Comparison of ENCODE assay signal across 8 cellular contexts in the genomic region with DNA sequence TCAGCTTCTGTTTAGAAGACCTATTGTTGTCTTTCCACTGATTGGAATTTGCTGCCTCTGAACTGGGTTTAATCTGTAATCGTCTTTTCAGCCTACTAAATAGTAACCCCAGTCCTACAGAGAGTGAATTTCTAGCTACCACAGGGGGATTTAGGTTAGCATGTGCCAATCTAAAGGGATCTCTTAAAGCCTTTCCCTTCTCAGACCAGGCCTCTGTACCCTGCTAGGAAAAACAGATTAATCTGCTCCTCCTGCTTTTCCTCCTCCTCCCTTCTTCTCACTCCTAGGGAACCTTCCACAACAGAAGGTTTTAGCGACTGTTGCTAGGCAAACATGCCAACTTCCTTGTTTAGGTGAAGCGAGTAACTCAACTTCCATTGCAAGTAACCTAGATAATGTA. TPM values are rescaled to one million over a fixed set of nuclear protein-coding genes. Genes with fewer than 3 reads are reported as not detected.
DNase-seq lines count a peak whose midpoint lies in the region; ATAC-seq and TF ChIP-seq lines count a peak whose summit lies in the region.

No MANE protein-coding gene starts in this region.

- no peaks in the 10 kb centered on the region for H3K36me3 Mint-ChIP-seq in neural crest cell (ENCODE audit: low read depth)

- no peaks in the 10 kb centered on the region for H3K9me3 Mint-ChIP-seq in neural crest cell

- CTCF ChIA-PET in HCT116 (lab: Charles Lee): no interaction called here

- H3K27ac ChIP-seq in ACC112 (ENCODE audit: low read depth, low read length) (no peak overlapping the region; the same call in 1 of the 2 replicates), HCT116 (ENCODE audit: low read depth, low read length) (no peak overlapping the region), epithelial cell of prostate (peak overlapping the region; percentile 59)

- H3K9me3 ChIP-seq in HCT116 (ENCODE audit: control insufficient read depth in 1 of 2, insufficient read depth in 1 of 2, low read depth in 1 of 2, low read length in 2 of 2): no peaks in the 10 kb centered on the region

- H2AFZ ChIP-seq in ACC112 (ENCODE audit: low read length, unreplicated experiment) (peak overlapping the region; percentile 60), HCT116 (ENCODE audit: low read depth, low read length, poor library complexity, severe bottlenecking) (peak overlapping the region; percentile 37)

- H3K4me1 ChIP-seq in ACC112 (ENCODE audit: control insufficient read depth, insufficient read depth, low read length, unreplicated experiment) (peaks cover 25% of the 10 kb centered on the region), HCT116 (ENCODE audit: control insufficient read depth in 1 of 2, insufficient read depth in 2 of 2, low read length in 2 of 2) (peaks cover 17 to 27% of the 10 kb centered on the region in 2 experiments)

- H4K20me1 ChIP-seq in HCT116 (ENCODE audit: insufficient read depth): peaks cover 6% of the 10 kb centered on the region; the same call in 1 of the 2 replicates

- intact Hi-C loops in HCT116 (cut with micrococcal nuclease): no loop called here

- peaks cover 37% of the 10 kb centered on the region for H3K79me2 ChIP-seq in ACC112 (ENCODE audit: control insufficient read depth, insufficient read depth, low read length, unreplicated experiment)
- peaks cover 38% of the 10 kb centered on the region for H3K79me2 ChIP-seq in HCT116 (ENCODE audit: insufficient read depth, low read length)

- H3K4me2 ChIP-seq in HCT116 (ENCODE audit: low read length): peak overlapping the region; percentile 82

- DNase-seq in HCT116 (ENCODE audit: low read depth, low spot score) (peak; percentile 50), epithelial cell of prostate (ENCODE audit: low read depth, low spot score) (peak; percentile 39), neural crest cell (ENCODE audit: low read depth, low spot score) (no peak)
- no peak for DNase-seq in NK-92 treated with Interleukin-12 subunit alpha and Interleukin-12 subunit beta, amount 100 ng/mL, for 24 hours (lab: John Stamatoyannopoulos, UW)
- no peak for DNase-seq in stimulated activated CD4-positive, alpha-beta T cell treated with anti-CD3 and anti-CD28 coated beads, Interleukin-1b, Interleukin-23, amount 100 ng/mL, for 48 hours

- peaks cover 42% of the 10 kb centered on the region for H3K4me1 Mint-ChIP-seq in neural crest cell

- ATAC-seq in HCT116: no peak
- peak; percentile 38 for ATAC-seq in SK-N-SH treated with all-trans-retinoic acid at 6 μM for 48 hours
- ATAC-seq in HG02840 (IDR thresholded peaks at IDR 0.05; ENCODE audit: low FRiP score, unreplicated experiment): no peak

- TF ChIP-seq CTCF in HCT116 (IDR thresholded peaks at IDR 0.05 in 2 of 3, conservative IDR thresholded peaks at IDR 0.05 in 1 of 3; ENCODE audit: borderline replicate concordance in 1 of 3, insufficient read depth in 1 of 3, low read depth in 2 of 3, low read length in 2 of 3) (no peak), neural crest cell (conservative IDR thresholded peaks at IDR 0.05) (no peak)

- H3K4me3 Mint-ChIP-seq in neural crest cell: peak overlapping the region; percentile 98

- no peak for TF ChIP-seq RAD21 in HCT116 (IDR thresholded peaks at IDR 0.05; ENCODE audit: low read depth)

- H3K27me3 Mint-ChIP-seq in neural crest cell (ENCODE audit: low read depth): no peaks in the 10 kb centered on the region

- POLR2A ChIA-PET in HCT116 (lab: Charles Lee): no interaction called here

- RAD21 ChIA-PET in HCT116 (lab: Charles Lee; ENCODE audit: low non-redundant PET in 1 of 2, low total read pairs in 2 of 2, uncharacterized antibody in 2 of 2, unreplicated experiment in 2 of 2): no interaction called here

- no peaks in the 10 kb centered on the region for H3K27me3 ChIP-seq in ACC112 (ENCODE audit: insufficient read depth, low read length)
- no peaks in the 10 kb centered on the region for H3K27me3 ChIP-seq in HCT116 (ENCODE audit: insufficient read depth, low read length)

- H3K36me3 ChIP-seq in ACC112 (ENCODE audit: insufficient read depth, low read length): no peaks in the 10 kb centered on the region
- H3K36me3 ChIP-seq in HCT116 (ENCODE audit: control insufficient read depth in 1 of 2, insufficient read depth in 2 of 2, low read length in 2 of 2): no peaks in the 10 kb centered on the region

- H3K4me3 ChIP-seq in ACC112 (ENCODE audit: low read depth, low read length) (no peak overlapping the region; the same call in 1 of the 2 replicates), HCT116 (replicated peaks in 1 of 2; ENCODE audit: low read depth in 1 of 2, low read length in 2 of 2) (no peak overlapping the region)

- BruUV-seq in HCT116 (replicated peaks; lab: Mats Ljungman, UMichigan): no TSS peak

- peak overlapping the region; percentile 91 for H3K9ac ChIP-seq in HCT116 (ENCODE audit: low read length)

- no peak overlapping the region for H3K27ac Mint-ChIP-seq in neural crest cell (ENCODE audit: unreplicated experiment)

- no peak for TF ChIP-seq POLR2A in HCT116 (IDR thresholded peaks at IDR 0.05; ENCODE audit: borderline replicate concordance, extremely low read depth, insufficient read depth, insufficient read length)

- H3K9me2 ChIP-seq in HCT116 (ENCODE audit: insufficient read depth): no peaks in the 10 kb centered on the region

TF ChIP-seq in HCT116, 20 proteins besides CTCF, POLR2A, EP300 and RAD21 (continues in another document):
- TF ChIP-seq EZH2phosphoT487 (IDR thresholded peaks at IDR 0.05; ENCODE audit: borderline replicate concordance) (no peak), EZH2 (IDR thresholded peaks at IDR 0.05) (no peak), SRF (IDR thresholded peaks at IDR 0.05; ENCODE audit: low read depth) (no peak), SP1 (IDR thresholded peaks at IDR 0.05; ENCODE audit: low read depth) (no peak), ZFX (IDR thresholded peaks at IDR 0.05) (no peak), CEBPB (IDR thresholded peaks at IDR 0.05; ENCODE audit: low read depth) (no peak), SIN3A (IDR thresholded peaks at IDR 0.05; ENCODE audit: low read depth) (no peak), POLR2AphosphoS5 (IDR thresholded peaks at IDR 0.05; ENCODE audit: low read depth, low read length) (no peak), FOSL1 (IDR thresholded peaks at IDR 0.05; ENCODE audit: low read depth) (no peak)
- TF ChIP-seq, protein P1, sequence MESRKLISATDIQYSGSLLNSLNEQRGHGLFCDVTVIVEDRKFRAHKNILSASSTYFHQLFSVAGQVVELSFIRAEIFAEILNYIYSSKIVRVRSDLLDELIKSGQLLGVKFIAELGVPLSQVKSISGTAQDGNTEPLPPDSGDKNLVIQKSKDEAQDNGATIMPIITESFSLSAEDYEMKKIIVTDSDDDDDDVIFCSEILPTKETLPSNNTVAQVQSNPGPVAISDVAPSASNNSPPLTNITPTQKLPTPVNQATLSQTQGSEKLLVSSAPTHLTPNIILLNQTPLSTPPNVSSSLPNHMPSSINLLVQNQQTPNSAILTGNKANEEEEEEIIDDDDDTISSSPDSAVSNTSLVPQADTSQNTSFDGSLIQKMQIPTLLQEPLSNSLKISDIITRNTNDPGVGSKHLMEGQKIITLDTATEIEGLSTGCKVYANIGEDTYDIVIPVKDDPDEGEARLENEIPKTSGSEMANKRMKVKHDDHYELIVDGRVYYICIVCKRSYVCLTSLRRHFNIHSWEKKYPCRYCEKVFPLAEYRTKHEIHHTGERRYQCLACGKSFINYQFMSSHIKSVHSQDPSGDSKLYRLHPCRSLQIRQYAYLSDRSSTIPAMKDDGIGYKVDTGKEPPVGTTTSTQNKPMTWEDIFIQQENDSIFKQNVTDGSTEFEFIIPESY (IDR thresholded peaks at IDR 0.05; ENCODE audit: extremely low read depth, insufficient replicate concordance, low read length): no peak
- TF ChIP-seq, protein P2, sequence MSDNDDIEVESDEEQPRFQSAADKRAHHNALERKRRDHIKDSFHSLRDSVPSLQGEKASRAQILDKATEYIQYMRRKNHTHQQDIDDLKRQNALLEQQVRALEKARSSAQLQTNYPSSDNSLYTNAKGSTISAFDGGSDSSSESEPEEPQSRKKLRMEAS (IDR thresholded peaks at IDR 0.05): no peak

TF ChIP-seq in SK-N-SH treated with all-trans-retinoic acid at 6 μM for 48 hours, 23 proteins besides CTCF, POLR2A, EP300 and RAD21 (continues in another document):
- TF ChIP-seq, protein P3, sequence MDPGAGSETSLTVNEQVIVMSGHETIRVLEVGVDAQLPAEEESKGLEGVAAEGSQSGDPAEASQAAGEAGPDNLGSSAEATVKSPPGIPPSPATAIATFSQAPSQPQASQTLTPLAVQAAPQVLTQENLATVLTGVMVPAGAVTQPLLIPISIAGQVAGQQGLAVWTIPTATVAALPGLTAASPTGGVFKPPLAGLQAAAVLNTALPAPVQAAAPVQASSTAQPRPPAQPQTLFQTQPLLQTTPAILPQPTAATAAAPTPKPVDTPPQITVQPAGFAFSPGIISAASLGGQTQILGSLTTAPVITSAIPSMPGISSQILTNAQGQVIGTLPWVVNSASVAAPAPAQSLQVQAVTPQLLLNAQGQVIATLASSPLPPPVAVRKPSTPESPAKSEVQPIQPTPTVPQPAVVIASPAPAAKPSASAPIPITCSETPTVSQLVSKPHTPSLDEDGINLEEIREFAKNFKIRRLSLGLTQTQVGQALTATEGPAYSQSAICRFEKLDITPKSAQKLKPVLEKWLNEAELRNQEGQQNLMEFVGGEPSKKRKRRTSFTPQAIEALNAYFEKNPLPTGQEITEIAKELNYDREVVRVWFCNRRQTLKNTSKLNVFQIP (CRISPR knock-in tag; IDR thresholded peaks at IDR 0.05; ENCODE audit: borderline replicate concordance, low read depth): no peak
- TF ChIP-seq ZFP3 (CRISPR knock-in tag; IDR thresholded peaks at IDR 0.05): no peak
- TF ChIP-seq, protein P4, sequence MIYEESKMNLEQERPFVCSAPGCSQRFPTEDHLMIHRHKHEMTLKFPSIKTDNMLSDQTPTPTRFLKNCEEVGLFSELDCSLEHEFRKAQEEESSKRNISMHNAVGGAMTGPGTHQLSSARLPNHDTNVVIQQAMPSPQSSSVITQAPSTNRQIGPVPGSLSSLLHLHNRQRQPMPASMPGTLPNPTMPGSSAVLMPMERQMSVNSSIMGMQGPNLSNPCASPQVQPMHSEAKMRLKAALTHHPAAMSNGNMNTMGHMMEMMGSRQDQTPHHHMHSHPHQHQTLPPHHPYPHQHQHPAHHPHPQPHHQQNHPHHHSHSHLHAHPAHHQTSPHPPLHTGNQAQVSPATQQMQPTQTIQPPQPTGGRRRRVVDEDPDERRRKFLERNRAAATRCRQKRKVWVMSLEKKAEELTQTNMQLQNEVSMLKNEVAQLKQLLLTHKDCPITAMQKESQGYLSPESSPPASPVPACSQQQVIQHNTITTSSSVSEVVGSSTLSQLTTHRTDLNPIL (CRISPR knock-in tag; IDR thresholded peaks at IDR 0.05; ENCODE audit: low read depth): no peak

RNA-seq across cellular contexts. Expression of a gene that starts 1.3 kb away (rescaled TPM):
- total RNA-seq in HCT116 (2021; ENCODE audit: unreplicated experiment) (23.6 TPM), neural crest cell (35.1 and 35.2 TPM in 2 replicates)
- polyA plus RNA-seq in HCT116 (2012): 3.3 and 4.0 TPM in 2 replicates

Comparison
In these comparisons a context has a peak if more than half of its experiments do, and no peak if none do; other contexts are left out.
1. DNase-seq: peak in HCT116 (single experiment) and epithelial cell of prostate (single experiment); none in neural crest cell (single experiment), NK-92 treated with Interleukin-12 subunit alpha and Interleukin-12 subunit beta, amount 100 ng/mL, for 24 hours (single experiment) and stimulated activated CD4-positive, alpha-beta T cell treated with anti-CD3 and anti-CD28 coated beads, Interleukin-1b, Interleukin-23, amount 100 ng/mL, for 48 hours (single experiment).